In genomic region chr9:17484906-17485305, GRCh38 we compare ENCODE assay signal across 17 cellular contexts.
DNase-seq lines count a peak whose midpoint lies in the region; ATAC-seq and TF ChIP-seq lines count a peak whose summit lies in the region.
"Had no signal": no experiment of that assay in that cellular context is flagged by ENCODE, and none has a peak within 500 bp of the region (broad histone marks: within the 10 kb centered on the region; RNA-seq: fewer than 3 reads in every experiment).

No MANE protein-coding gene starts in this region.

- H3K79me2 ChIP-seq in Karpas-422 (ENCODE audit: low read length) = no peaks in the 10 kb centered on the region

- H3K27me3 ChIP-seq in right cardiac atrium (ENCODE audit: control insufficient read depth, insufficient read depth) (no peaks in the 10 kb centered on the region), Karpas-422 (ENCODE audit: low read length) (no peaks in the 10 kb centered on the region), ovary (no peaks in the 10 kb centered on the region)
- H3K27me3 ChIP-seq: BE2C; BLaER1 treated with 17β-estradiol and CSF1 and Interleukin-3, amounts not matched to agents 10 nM and 100 nM had no signal

- H3K4me3 ChIP-seq in right cardiac atrium (ENCODE audit: low read length) (no peak overlapping the region), Karpas-422 (ENCODE audit: low read length) (no peak overlapping the region), ovary (no peak overlapping the region)
- H3K4me3 ChIP-seq: BLaER1 treated with 17β-estradiol and CSF1 and Interleukin-3, amounts not matched to agents 10 nM and 100 nM; HAP-1 had no signal

- no peak for TF ChIP-seq POLR2A in ovary (IDR thresholded peaks at IDR 0.05)

- H3K27ac ChIP-seq in right cardiac atrium (ENCODE audit: low read length) (no peak overlapping the region), Karpas-422 (ENCODE audit: low read length) (no peak overlapping the region), ovary (no peak overlapping the region)
- H3K27ac ChIP-seq: BLaER1 treated with 17β-estradiol and CSF1 and Interleukin-3, amounts not matched to agents 10 nM and 100 nM had no signal

- no peak overlapping the region for H3K4me2 ChIP-seq in Karpas-422 (ENCODE audit: low read depth, low read length, poor library complexity, severe bottlenecking)
- H3K4me2 ChIP-seq: BLaER1 treated with 17β-estradiol and CSF1 and Interleukin-3, amounts not matched to agents 10 nM and 100 nM had no signal

- DNase-seq in EH (ENCODE audit: low read depth) (peak; percentile 26), amniotic epithelial cell (ENCODE audit: low read depth) (peak; percentile 69), iris pigment epithelial cell (ENCODE audit: low read depth) (peak; percentile 6), right cardiac atrium (no peak), Karpas-422 (no peak), ovary (no peak)
- DNase-seq: AML-193; BE2C; CD4-positive, alpha-beta T cell; CD8-positive, alpha-beta memory T cell; DMS 273 treated with DMSO at 0.1 percent for 48 hours; DMS79; GOT3; HFFc6 had no signal

- over 99% methylated on average over 3 of the region's 3 CpGs for WGBS in right cardiac atrium
- 98 to 100% (median 99%) methylated on average over 3 of the region's 3 CpGs for WGBS in ovary, 3 donors

- intact Hi-C loops in right cardiac atrium (cut with DNase I) = no loop called here
- intact Hi-C loops in ovary (cut with DNase I) = no loop called here

- TF ChIP-seq CTCF in ovary (IDR thresholded peaks at IDR 0.05) = no peak

- no peak overlapping the region for H2AFZ ChIP-seq in Karpas-422 (ENCODE audit: low read length)

- TF ChIP-seq EP300 in ovary (IDR thresholded peaks at IDR 0.05) = no peak

- H3K4me1 ChIP-seq in right cardiac atrium (ENCODE audit: control insufficient read depth, insufficient read depth, low read length) (no peaks in the 10 kb centered on the region), Karpas-422 (ENCODE audit: low read length) (no peaks in the 10 kb centered on the region), ovary (ENCODE audit: insufficient read depth) (no peaks in the 10 kb centered on the region)
- H3K4me1 ChIP-seq: BLaER1 treated with 17β-estradiol and CSF1 and Interleukin-3, amounts not matched to agents 10 nM and 100 nM; HAP-1 had no signal

- H3K36me3 ChIP-seq in Karpas-422 (ENCODE audit: insufficient read depth, low read length) = no peaks in the 10 kb centered on the region
- no peaks in the 10 kb centered on the region for H3K36me3 ChIP-seq in ovary
- H3K36me3 ChIP-seq: BE2C, HAP-1 had no signal

- no peak overlapping the region for H3K9ac ChIP-seq in Karpas-422 (ENCODE audit: low read length)
- H3K9ac ChIP-seq: BLaER1 treated with 17β-estradiol and CSF1 and Interleukin-3, amounts not matched to agents 10 nM and 100 nM had no signal

- no peaks in the 10 kb centered on the region for H3K9me3 ChIP-seq in right cardiac atrium (ENCODE audit: control insufficient read depth, low read length)
- no peaks in the 10 kb centered on the region for H3K9me3 ChIP-seq in Karpas-422 (ENCODE audit: low read length)
- no peaks in the 10 kb centered on the region for H3K9me3 ChIP-seq in ovary
- H3K9me3 ChIP-seq: BE2C; BLaER1 treated with 17β-estradiol and CSF1 and Interleukin-3, amounts not matched to agents 10 nM and 100 nM; HAP-1 had no signal

- no peak for ATAC-seq in right cardiac atrium
- ATAC-seq in GM21526 (IDR thresholded peaks at IDR 0.05; ENCODE audit: low FRiP score, unreplicated experiment) = no peak

- 0 out of 2 replicates have a peak, but pooled peaks cover 2% of the 10 kb centered on the region for H3K9me2 ChIP-seq in Karpas-422 (replicated peaks; ENCODE audit: insufficient read depth, low read length)

- no peaks in the 10 kb centered on the region for H4K20me1 ChIP-seq in Karpas-422 (ENCODE audit: insufficient read depth, low read depth, low read length)
- H4K20me1 ChIP-seq: BLaER1 treated with 17β-estradiol and CSF1 and Interleukin-3, amounts not matched to agents 10 nM and 100 nM had no signal

Comparison
In these comparisons a context has a peak if more than half of its experiments do, and no peak if none do; other contexts are left out.
1. DNase-seq: peak in EH (single experiment), amniotic epithelial cell (single experiment) and iris pigment epithelial cell (single experiment); none in right cardiac atrium (0 of 3), Karpas-422 (single experiment) and ovary (0 of 5).